Comparison of ENCODE assay signal across 8 cellular contexts in genomic region chr11:62573006-62573591, GRCh38. TPM values are rescaled to one million over a fixed set of nuclear protein-coding genes. Genes with fewer than 3 reads are reported as not detected.
DNase-seq lines count a peak whose midpoint lies in the region; ATAC-seq and TF ChIP-seq lines count a peak whose summit lies in the region.

No MANE protein-coding gene starts in this region.

- H3K27ac ChIP-seq in Panc1 (ENCODE audit: low read length) (peak overlapping the region; percentile 99), colonic mucosa (peak overlapping the region; percentile 77), aorta (ENCODE audit: low read depth in 1 of 2, low read length in 2 of 2) (peak overlapping the region in 1 of 2 donors; percentile 79)

- H3K9me3 Mint-ChIP-seq in mesothelial cell of epicardium, result no peaks in the 10 kb centered on the region

- POLR2A ChIA-PET in Panc1 (lab: Charles Lee), result interaction anchor here (1.0 kb wide), 3 partner anchors 18 to 26 kb away, joined by 3 to 9 read pairs (median 7); partner anchors contain the start of gene AHNAK

- TSS peak; percentile 92 for BruUV-seq in Panc1 (replicated peaks; lab: Mats Ljungman, UMichigan)

- intact Hi-C loops in Panc1 (cut with micrococcal nuclease; ENCODE audit: unreplicated experiment) (no loop called here), colonic mucosa (cut with DNase I) (no loop called here), aorta (cut with DNase I) (no loop called here)

- H3K9me3 ChIP-seq in Panc1 (ENCODE audit: control insufficient read depth, insufficient read depth, low read depth, low read length), result no peaks in the 10 kb centered on the region
- no peaks in the 10 kb centered on the region for H3K9me3 ChIP-seq in colonic mucosa
- H3K9me3 ChIP-seq in aorta (ENCODE audit: control insufficient read depth, low read length), result no peaks in the 10 kb centered on the region

- in situ Hi-C loops in Panc1 (cut with HindIII; ENCODE audit: low pct_unique_long_range_greater_than_20kb, low sequenced_read_pairs), result no loop called here

- H3K4me1 Mint-ChIP-seq in mesothelial cell of epicardium, result peaks cover 55% of the 10 kb centered on the region

- H3K27me3 ChIP-seq in Panc1 (ENCODE audit: control insufficient read depth, insufficient read depth, low read length), result no peaks in the 10 kb centered on the region
- no peaks in the 10 kb centered on the region for H3K27me3 ChIP-seq in colonic mucosa
- no peaks in the 10 kb centered on the region for H3K27me3 ChIP-seq in aorta (ENCODE audit: control insufficient read depth in 1 of 2, insufficient read depth in 2 of 2, low read length in 1 of 2)

- peak overlapping the region; percentile 75 to 98 for H3K9ac ChIP-seq in colonic mucosa (ENCODE audit: low read depth in 2 of 2, low read length in 2 of 2)

- H3K36me3 ChIP-seq in Panc1 (ENCODE audit: control insufficient read depth, insufficient read depth, low read length) (peaks cover 32% of the 10 kb centered on the region), colonic mucosa (no peaks in the 10 kb centered on the region), aorta (ENCODE audit: control insufficient read depth in 1 of 2, insufficient read depth in 2 of 2, low read length in 1 of 2) (peaks cover 0 to 5% of the 10 kb centered on the region in 2 donors)

- H3K27me3 Mint-ChIP-seq in mesothelial cell of epicardium (ENCODE audit: low read depth), result no peaks in the 10 kb centered on the region

- peak overlapping the region; percentile 98 to 100 for H3K4me3 ChIP-seq in Panc1 (ENCODE audit: low read depth in 2 of 2, low read length in 2 of 2)
- peak overlapping the region; percentile 85 for H3K4me3 ChIP-seq in colonic mucosa
- peak overlapping the region; percentile 82 to 92 for H3K4me3 ChIP-seq in aorta (ENCODE audit: low read length in 2 of 2)

- CTCF ChIA-PET in Panc1 (lab: Charles Lee), result interaction anchor here (1.0 kb wide), 3 partner anchors 12 to 148 kb away, joined by 4 to 7 read pairs (median 4); partner anchors contain the start of gene TUT1

- TF ChIP-seq CTCF in Panc1 (IDR thresholded peaks at IDR 0.05) (no peak), colonic mucosa (IDR thresholded peaks at IDR 0.05) (no peak), mesothelial cell of epicardium (IDR thresholded peaks at IDR 0.05; ENCODE audit: unreplicated experiment) (no peak)

- DNase-seq in activated T-cell treated with anti-CD3 and anti-CD28 coated beads, Interleukin-2, amount 50 U/mL, for 1 hour, result peak; percentile 43
- DNase-seq in activated T-cell treated with anti-CD3 and anti-CD28 coated beads for 4 hours, result no peak
- DNase-seq in Panc1 (ENCODE audit: low read depth, low spot score), result no peak
- DNase-seq in colonic mucosa, result no peak
- DNase-seq in mesothelial cell of epicardium (ENCODE audit: low spot score in 2 of 2, unreplicated experiment in 2 of 2), result peak in 1 of 2 experiments; percentile 53
- DNase-seq in aorta, result no peak
- DNase-seq in ureter (ENCODE audit: low spot score), result no peak
- DNase-seq in middle frontal gyrus (ENCODE audit: extremely low spot score, low spot score), result no peak

- WGBS in aorta, 2 donors, result 0 to 1% methylated on average over 33 of the region's 33 CpGs

- H3K4me3 Mint-ChIP-seq in mesothelial cell of epicardium, result peak overlapping the region; percentile 97

- H3K36me3 Mint-ChIP-seq in mesothelial cell of epicardium, result peaks cover 32% of the 10 kb centered on the region

- ATAC-seq in Panc1 (no peak), aorta (ENCODE audit: low FRiP score) (no peak)

- H3K27ac Mint-ChIP-seq in mesothelial cell of epicardium, result peak overlapping the region; percentile 99

- peaks cover 42% of the 10 kb centered on the region for H3K4me1 ChIP-seq in Panc1 (ENCODE audit: control insufficient read depth, insufficient read depth, low read length)
- H3K4me1 ChIP-seq in colonic mucosa, result peaks cover 18% of the 10 kb centered on the region
- H3K4me1 ChIP-seq in aorta (ENCODE audit: control insufficient read depth in 1 of 2, insufficient read depth in 2 of 2, low read length in 2 of 2), result no peaks in the 10 kb centered on the region

RNA-seq across cellular contexts. Expression of gene EEF1G, which starts 0.6 kb away (rescaled TPM):
- 1,119 TPM for total RNA-seq in Panc1 (2021; ENCODE audit: unreplicated experiment)
- 1,553 TPM for polyA plus RNA-seq in Panc1 (2012; ENCODE audit: insufficient read length)
- total RNA-seq in colonic mucosa, result 1,000 to 10,000 TPM; 1,328 to 1,358 TPM
- 1,747 to 1,829 TPM (median 1,814 TPM) in 3 replicates for total RNA-seq in mesothelial cell of epicardium
- total RNA-seq in aorta, result 100 to 1,000 TPM; 787 to 987 TPM
- polyA plus RNA-seq in aorta, result 1,000 to 10,000 TPM; 1,251 to 1,857 TPM
- 1,627 TPM for total RNA-seq in ureter

RNA-seq across cellular contexts. Expression of gene TUT1, which starts 18.2 kb away (rescaled TPM):
- total RNA-seq in Panc1 (2021; ENCODE audit: unreplicated experiment) (19.9 TPM), colonic mucosa (10 to 100 TPM; 11.1 to 26.2 TPM), mesothelial cell of epicardium (23.7 to 26.0 TPM (median 24.2 TPM) in 3 replicates), aorta (10 to 100 TPM; 14.8 to 14.9 TPM), ureter (30.4 TPM)
- polyA plus RNA-seq in Panc1 (2012; ENCODE audit: insufficient read length), result 21.9 TPM
- polyA plus RNA-seq in aorta, result 10 to 100 TPM in 1 of 2 donors, 1 to 10 TPM in 1; 1.6 to 10.8 TPM

RNA-seq across cellular contexts. Expression of gene AHNAK, which starts 26.5 kb away (rescaled TPM):
- total RNA-seq in Panc1 (2021; ENCODE audit: unreplicated experiment) (844 TPM), colonic mucosa (100 to 1,000 TPM; 458 to 631 TPM), mesothelial cell of epicardium (456 to 481 TPM (median 480 TPM) in 3 replicates), aorta (1,000 to 10,000 TPM; 1,149 to 1,263 TPM), ureter (546 TPM)
- 355 TPM for polyA plus RNA-seq in Panc1 (2012; ENCODE audit: insufficient read length)
- polyA plus RNA-seq in aorta, result 100 to 1,000 TPM; 146 to 237 TPM

RNA-seq across cellular contexts. Expression of gene MTA2, which starts 28.6 kb away (rescaled TPM):
- total RNA-seq in Panc1 (2021; ENCODE audit: unreplicated experiment), result 163 TPM
- polyA plus RNA-seq in Panc1 (2012; ENCODE audit: insufficient read length), result 129 TPM
- total RNA-seq in colonic mucosa, result 100 to 1,000 TPM in 1 of 2 donors, 10 to 100 TPM in 1; 91.0 to 133 TPM
- total RNA-seq in mesothelial cell of epicardium, result 121 to 126 TPM (median 124 TPM) in 3 replicates
- 10 to 100 TPM; 80.1 to 87.9 TPM for total RNA-seq in aorta
- 10 to 100 TPM; 13.5 to 40.3 TPM for polyA plus RNA-seq in aorta
- 128 TPM for total RNA-seq in ureter

RNA-seq across cellular contexts. Expression of gene EML3, which starts 39.5 kb away (rescaled TPM):
- total RNA-seq in Panc1 (2021; ENCODE audit: unreplicated experiment), result 88.8 TPM
- 77.9 TPM for polyA plus RNA-seq in Panc1 (2012; ENCODE audit: insufficient read length)
- total RNA-seq in colonic mucosa, result 10 to 100 TPM; 37.5 to 58.7 TPM
- 52.2 to 54.3 TPM (median 53.3 TPM) in 3 replicates for total RNA-seq in mesothelial cell of epicardium
- total RNA-seq in aorta, result 100 to 1,000 TPM in 1 of 2 donors, 10 to 100 TPM in 1; 93.7 to 134 TPM
- polyA plus RNA-seq in aorta, result 100 to 1,000 TPM in 1 of 2 donors, 10 to 100 TPM in 1; 15.7 to 182 TPM
- total RNA-seq in ureter, result 83.2 TPM
